Comparison of ENCODE assay signal across 1 cellular context in the genomic region with DNA sequence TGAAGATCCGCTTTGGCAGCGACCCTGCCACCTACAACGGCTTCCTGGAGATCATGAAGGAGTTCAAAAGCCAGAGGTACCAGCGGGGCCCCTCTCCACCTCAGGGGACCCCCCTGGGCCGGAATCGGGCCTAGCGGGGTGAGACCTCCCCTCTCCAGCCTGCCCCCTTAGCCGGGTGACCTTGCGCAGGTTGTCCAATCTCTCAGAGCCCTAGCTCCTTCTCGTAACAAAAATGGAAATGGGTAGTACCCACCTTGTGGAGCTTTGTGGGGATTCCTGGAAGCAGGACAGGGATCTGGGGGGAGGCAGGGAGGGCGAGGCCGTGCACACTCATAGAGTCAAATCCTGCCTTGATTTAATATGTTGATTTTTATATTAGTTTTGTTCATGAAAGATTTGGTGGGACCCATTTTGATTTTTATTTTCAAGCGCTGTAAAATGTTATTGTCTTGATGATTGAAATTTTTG.
TF ChIP-seq lines count a peak whose summit lies in the region.

No MANE protein-coding gene starts in this region.

TF ChIP-seq in HepG2, 621 proteins besides CTCF, POLR2A, EP300 and RAD21:
- TF ChIP-seq ZNF816 (CRISPR knock-in tag; IDR thresholded peaks at IDR 0.05; ENCODE audit: borderline replicate concordance) (peak; percentile 45; the same call in 1 of the 2 replicates), KDM2A (CRISPR knock-in tag; IDR thresholded peaks at IDR 0.05; ENCODE audit: borderline replicate concordance, low read depth) (0 out of 2 replicates have a peak, but pooled peaks have one; percentile 16), ZNF687 (CRISPR knock-in tag; IDR thresholded peaks at IDR 0.05) (peak; percentile 7; the same call in 1 of the 2 replicates), ZNF670 (CRISPR knock-in tag; IDR thresholded peaks at IDR 0.05; ENCODE audit: borderline replicate concordance) (0 out of 2 replicates have a peak, but pooled peaks have one; percentile 49), AHDC1 (CRISPR knock-in tag; IDR thresholded peaks at IDR 0.05; ENCODE audit: borderline replicate concordance) (0 out of 2 replicates have a peak, but pooled peaks have one; percentile 31), FOXP4 (CRISPR knock-in tag; IDR thresholded peaks at IDR 0.05) (no peak), ZFX (CRISPR knock-in tag; IDR thresholded peaks at IDR 0.05; ENCODE audit: low read depth) (peak; percentile 34; the same call in 1 of the 2 replicates), PPARG (CRISPR knock-in tag; conservative IDR thresholded peaks at IDR 0.05) (no peak)
